ENCODE assay signal across 7 cellular contexts in the genomic region with DNA sequence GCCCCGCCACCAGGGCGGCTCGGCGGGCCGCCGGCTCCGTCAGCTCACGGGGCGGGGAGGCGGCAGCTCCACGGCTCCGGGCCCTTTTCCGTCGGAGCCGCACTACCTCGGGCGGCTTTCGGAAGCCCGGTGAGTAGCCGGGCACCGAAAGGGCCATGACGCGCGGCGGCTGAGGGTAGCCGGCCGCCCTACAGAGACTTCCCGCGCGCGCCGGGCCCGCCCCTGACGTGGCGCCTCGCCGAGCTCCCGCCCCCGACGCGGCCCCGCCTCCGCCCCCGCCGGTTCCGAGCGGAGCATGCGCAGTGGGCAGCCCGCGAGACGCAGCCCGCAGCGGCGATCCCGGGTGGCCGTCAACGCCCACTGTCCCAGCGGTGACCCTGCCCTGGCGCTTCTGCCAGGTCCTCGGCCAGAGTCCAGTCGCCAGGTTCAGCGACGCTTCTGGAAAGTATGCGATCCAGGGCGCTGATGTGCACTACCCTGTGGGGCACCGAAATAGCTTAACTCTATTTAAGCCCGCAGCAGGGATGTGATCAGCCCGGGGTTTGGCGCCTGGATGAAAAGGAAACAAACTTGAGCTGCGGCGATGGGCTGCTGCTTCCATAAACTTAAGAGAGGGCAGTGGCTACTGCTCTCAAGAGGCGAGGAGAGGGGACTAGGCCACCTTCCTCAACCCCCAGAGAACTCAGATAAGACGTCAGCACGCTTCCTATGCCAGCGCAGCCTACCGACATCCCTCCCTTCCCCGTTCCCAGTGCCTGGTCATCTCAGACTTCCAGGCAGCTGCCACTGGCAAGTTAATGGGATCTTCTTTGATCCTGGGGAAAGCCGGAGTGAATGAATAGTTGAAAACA. TPM values are rescaled to one million over a fixed set of nuclear protein-coding genes. Genes with fewer than 3 reads are reported as not detected.
DNase-seq lines count a peak whose midpoint lies in the region; ATAC-seq and TF ChIP-seq lines count a peak whose summit lies in the region.

Gene DONSON (minus strand): TSS at position 200 of the 851 bp plus-strand sequence. CDS start 43 bp downstream, at position 157.

- H4K20me1 ChIP-seq in hepatocyte (ENCODE audit: insufficient read depth, poor library complexity, severe bottlenecking): no peaks in the 10 kb centered on the region

- H3K4me1 ChIP-seq in hepatocyte (ENCODE audit: insufficient read depth): peaks cover 9% of the 10 kb centered on the region

- no peak for TF ChIP-seq CTCF in astrocyte of the cerebellum (IDR thresholded peaks at IDR 0.05; ENCODE audit: low read depth, low read length, missing control alignments)
- no peak for TF ChIP-seq CTCF in hepatocyte (IDR thresholded peaks at IDR 0.05; ENCODE audit: poor library complexity)

- no peaks in the 10 kb centered on the region for H3K9me2 ChIP-seq in hepatocyte (replicated peaks; ENCODE audit: insufficient read depth)

- H3K9me3 ChIP-seq in hepatocyte (ENCODE audit: low read depth): no peaks in the 10 kb centered on the region

- H3K4me3 ChIP-seq in astrocyte of the cerebellum (ENCODE audit: low read depth, low read length): peak within 1 kb of the TSS; percentile 79
- H3K4me3 ChIP-seq in hepatocyte: peak within 1 kb of the TSS; percentile 78

- peak; percentile 84 for TF ChIP-seq POLR2A in GM18505 (IDR thresholded peaks at IDR 0.05; ENCODE audit: borderline replicate concordance, extremely low read depth, insufficient read depth, insufficient read length)

- WGBS in hepatocyte (ENCODE audit: low lambda C conversion rate, missing lambda C conversion rate): under 1% methylated on average over 31 of the region's 78 CpGs

- H3K27me3 ChIP-seq in hepatocyte: no peaks in the 10 kb centered on the region

- H3K36me3 ChIP-seq in hepatocyte (replicated peaks; ENCODE audit: insufficient read depth, low read depth): no peaks in the 10 kb centered on the region

- peaks cover 34% of the 10 kb centered on the region for H3K79me2 ChIP-seq in hepatocyte

- in situ Hi-C loops in astrocyte of the cerebellum (cut with HindIII; ENCODE audit: low sequenced_read_pairs): no loop called here

- H2AFZ ChIP-seq in hepatocyte: peak within 1 kb of the TSS; percentile 94

- H3K4me2 ChIP-seq in hepatocyte: peak within 1 kb of the TSS; percentile 86

- DNase-seq in NCI-H2029 (lab: John Stamatoyannopoulos, UW) (peak; percentile 76), T-helper 9 cell (peak; percentile 85), astrocyte of the cerebellum (ENCODE audit: low read depth) (peak; percentile 38), hepatocyte (ENCODE audit: low spot score) (peak; percentile 96), retina (peak; percentile 92)

- peak; percentile 91 for ATAC-seq in GM18505 (IDR thresholded peaks at IDR 0.05; ENCODE audit: unreplicated experiment)
- peak; percentile 83 for ATAC-seq in HG02943 (IDR thresholded peaks at IDR 0.05; ENCODE audit: low read depth, unreplicated experiment)

- H3K27ac ChIP-seq in hepatocyte: peak within 1 kb of the TSS; percentile 91

RNA-seq across cellular contexts. Expression of gene DONSON, which starts in this region (rescaled TPM):
- 15.1 and 15.9 TPM in 2 replicates for total RNA-seq in hepatocyte
- polyA plus RNA-seq in hepatocyte: 17.1 and 23.2 TPM in 2 replicates

Comparison
In these comparisons a context has a peak if more than half of its experiments do, and no peak if none do; other contexts are left out.
1. Peak in every context shown above with its lines: DNase-seq, ATAC-seq, H3K4me3 ChIP-seq and H3K27ac ChIP-seq.
2. DNase-seq: peak in every context shown above with its lines; median percentile 96 in hepatocyte; 92 in retina; 85 in T-helper 9 cell; 76 in NCI-H2029; 38 in astrocyte of the cerebellum.